In genomic region chr21:36429672-36430546, GRCh38 we compare ENCODE assay signal across 9 cellular contexts. TPM values are rescaled to one million over a fixed set of nuclear protein-coding genes. Genes with fewer than 3 reads are reported as not detected.
DNase-seq lines count a peak whose midpoint lies in the region; ATAC-seq, FAIRE-seq and TF ChIP-seq lines count a peak whose summit lies in the region.
"Had no signal": no experiment of that assay in that cellular context is flagged by ENCODE, and none has a peak within 500 bp of the region (broad histone marks: within the 10 kb centered on the region; RNA-seq: fewer than 3 reads in every experiment).

No MANE protein-coding gene starts in this region.

- no peak for TF ChIP-seq CTCF in astrocyte (IDR thresholded peaks at IDR 0.05; ENCODE audit: insufficient read depth, low read depth, low read length)

- no peaks in the 10 kb centered on the region for H4K20me1 ChIP-seq in astrocyte (ENCODE audit: insufficient read depth, low read length)

- DNase-seq in DMS53 treated with DMSO at 0.1 percent for 48 hours (lab: John Stamatoyannopoulos, UW; ENCODE audit: unreplicated experiment), result peak; percentile 71
- DNase-seq in HS-5 (ENCODE audit: low read depth), result peak; percentile 98
- peak; percentile 3 for DNase-seq in T-helper 9 cell
- peak; percentile 100 for DNase-seq in astrocyte (ENCODE audit: low read depth)
- peak; percentile 74 for DNase-seq in iPS-NIHi11 (ENCODE audit: low spot score)
- peak; percentile 66 to 78 (median 68) for DNase-seq in stimulated activated CD4-positive, alpha-beta T cell treated with anti-CD3 and anti-CD28 coated beads, Interleukin-12 subunit alpha, Interleukin-12 subunit beta, amount 100 ng/mL, for 48 hours (ENCODE audit: low read depth in 2 of 3, low spot score in 1 of 3)
- DNase-seq in NCI-H1092 treated with DMSO at 0.1 percent for 48 hours (lab: John Stamatoyannopoulos, UW), result no peak

- peak overlapping the region; percentile 91 for H3K9ac ChIP-seq in astrocyte (ENCODE audit: low read length)

- H3K4me1 Mint-ChIP-seq in astrocyte (ENCODE audit: low read depth, unreplicated experiment), result peaks cover 56% of the 10 kb centered on the region

- H3K4me3 ChIP-seq in astrocyte (ENCODE audit: insufficient read depth, low read depth, low read length), result peak overlapping the region; percentile 54

- peak overlapping the region; percentile 84 for H3K4me3 Mint-ChIP-seq in astrocyte (ENCODE audit: unreplicated experiment)

- H3K27me3 Mint-ChIP-seq in astrocyte (ENCODE audit: low read depth, unreplicated experiment), result no peaks in the 10 kb centered on the region

- no peaks in the 10 kb centered on the region for H3K27me3 ChIP-seq in astrocyte (ENCODE audit: insufficient read depth, low read length)

- H3K4me1 ChIP-seq in astrocyte (ENCODE audit: insufficient read depth, low read length), result peaks cover 53% of the 10 kb centered on the region

- H3K27ac Mint-ChIP-seq in astrocyte (ENCODE audit: unreplicated experiment), result peak overlapping the region; percentile 100

- no peaks in the 10 kb centered on the region for H3K9me3 ChIP-seq in astrocyte (ENCODE audit: insufficient read depth, low read depth, low read length)

- peaks cover 4% of the 10 kb centered on the region for H3K36me3 Mint-ChIP-seq in astrocyte (ENCODE audit: low read depth, unreplicated experiment)

- no peak overlapping the region for H2AFZ ChIP-seq in astrocyte (ENCODE audit: low read depth, low read length)

- no peaks in the 10 kb centered on the region for H3K9me3 Mint-ChIP-seq in astrocyte (ENCODE audit: unreplicated experiment)

- H3K36me3 ChIP-seq in astrocyte (ENCODE audit: insufficient read depth, low read length), result no peaks in the 10 kb centered on the region

- ATAC-seq in GM21390 (IDR thresholded peaks at IDR 0.05; ENCODE audit: unreplicated experiment), result peak; percentile 85

- peaks cover 22% of the 10 kb centered on the region for H3K79me2 ChIP-seq in astrocyte (ENCODE audit: insufficient read depth, low read length)

- peak overlapping the region; percentile 99 for H3K27ac ChIP-seq in astrocyte (ENCODE audit: low read depth, low read length)

- H3K4me2 ChIP-seq in astrocyte (ENCODE audit: low read length), result peak overlapping the region; percentile 83

- FAIRE-seq in astrocyte (lab: Jason Lieb, UNC), result peak; percentile 78
- FAIRE-seq: frontal cortex had no signal

RNA-seq across cellular contexts. Expression of gene CHAF1B, which starts 44.7 kb away (rescaled TPM):
- total RNA-seq in astrocyte, result 2.8 and 3.0 TPM in 2 replicates

RNA-seq across cellular contexts. Expression of gene CLDN14, which starts 50.0 kb away (rescaled TPM):
- total RNA-seq in astrocyte, result not detected in 2 replicates
- total RNA-seq: frontal cortex had no signal
